8 cellular contexts compared by ENCODE assay signal in genomic region chrX:78199851-78200250, GRCh38.
DNase-seq lines count a peak whose midpoint lies in the region; ATAC-seq, FAIRE-seq and TF ChIP-seq lines count a peak whose summit lies in the region.

No MANE protein-coding gene starts in this region.

- H4K91ac ChIP-seq in IMR-90 (ENCODE audit: insufficient read depth, low read depth, low read length), result no peak overlapping the region

- no peak overlapping the region for H2BK15ac ChIP-seq in IMR-90 (ENCODE audit: low read depth, low read length)

- no peak overlapping the region for H3K9ac ChIP-seq in IMR-90 (ENCODE audit: low read depth, low read length)

- no peak overlapping the region for H3K18ac ChIP-seq in IMR-90 (ENCODE audit: low read depth, low read length)

- ATAC-seq in IMR-90 (ENCODE audit: low read depth), result peak; percentile 61; the same call in 1 of the 2 replicates
- peak; percentile 44 to 82 for ATAC-seq in stimulated activated naive B cell treated with anti-CD40 and anti-IgM and Interleukin-4, amounts not matched to agents 10 μg/mL and 1 μg/mL and 100 μg/mL, for 72 hours (replicated peaks)

- H2BK5ac ChIP-seq in IMR-90 (ENCODE audit: low read depth, low read length, poor library complexity, severe bottlenecking), result no peak overlapping the region

- POLR2A ChIA-PET in IMR-90 (lab: Charles Lee; ENCODE audit: unreplicated experiment), result no interaction called here

- no peak overlapping the region for H4K8ac ChIP-seq in IMR-90 (ENCODE audit: low read depth in 2 of 2, low read length in 2 of 2)

- no peak for TF ChIP-seq POLR2A in GM12891 (IDR thresholded peaks at IDR 0.05; ENCODE audit: low read depth, low read length)
- TF ChIP-seq POLR2A in IMR-90 (IDR thresholded peaks at IDR 0.05; ENCODE audit: low read depth, low read length), result no peak

- H3K79me1 ChIP-seq in IMR-90 (ENCODE audit: low read depth in 1 of 2, low read length in 2 of 2), result no peaks in the 10 kb centered on the region

- H3K14ac ChIP-seq in IMR-90 (replicated peaks; ENCODE audit: low read depth, low read length), result no peak overlapping the region

- H3K27ac Mint-ChIP-seq in stimulated activated naive B cell treated with anti-CD40 and anti-IgM and Interleukin-4, amounts not matched to agents 10 μg/mL and 1 μg/mL and 100 μg/mL, for 72 hours, result no peak overlapping the region

- no peak overlapping the region for H2AFZ ChIP-seq in IMR-90 (replicated peaks; ENCODE audit: low read length, poor library complexity)

- no peak overlapping the region for H2BK120ac ChIP-seq in IMR-90 (ENCODE audit: low read depth, low read length)

- H4K20me1 ChIP-seq in IMR-90 (ENCODE audit: insufficient read depth, low read length), result no peaks in the 10 kb centered on the region

- CTCF ChIA-PET in IMR-90 (lab: Yijun Ruan, JAX), result interaction anchor here (0.6 kb wide), 1 partner anchor 82 kb away, joined by 4 read pairs; no protein-coding TSS in a partner anchor

- H3K23ac ChIP-seq in IMR-90 (ENCODE audit: low read depth, low read length), result no peak overlapping the region

- H3K27ac ChIP-seq in IMR-90 (ENCODE audit: insufficient read depth, low read length) (no peak overlapping the region), caudate nucleus (ENCODE audit: low read depth, low read length) (no peak overlapping the region)

- TF ChIP-seq CTCF in IMR-90 (conservative IDR thresholded peaks at IDR 0.05; ENCODE audit: low read depth, low read length), result peak; percentile 19; the same call in 1 of the 2 replicates

- DNase-seq in AML-193 (lab: John Stamatoyannopoulos, UW) (peak; percentile 25 to 40), GM12891 (ENCODE audit: insufficient read length, low spot score) (no peak), IMR-90 (peak; percentile 8), dermis blood vessel endothelial cell (peak; percentile 42), cortex of kidney (lab: John Stamatoyannopoulos, UW) (no peak), NCI-H187 treated with DMSO at 0.1 percent for 48 hours (lab: John Stamatoyannopoulos, UW) (no peak), caudate nucleus (lab: John Stamatoyannopoulos, UW) (no peak)
- no peak for DNase-seq in stimulated activated naive B cell treated with anti-CD40 and anti-IgM and Interleukin-4, amounts not matched to agents 10 μg/mL and 1 μg/mL and 100 μg/mL, for 72 hours

- dilution Hi-C loops in IMR-90 (cut with HindIII; ENCODE audit: low sequenced_read_pairs, unreplicated experiment), result no loop called here

- no peaks in the 10 kb centered on the region for H3K9me1 ChIP-seq in IMR-90 (ENCODE audit: insufficient read depth, low read length)

- no peak overlapping the region for H3K4me3 ChIP-seq in IMR-90 (ENCODE audit: insufficient read depth, low read depth, low read length)

- no peak overlapping the region for H3K4me2 ChIP-seq in IMR-90 (ENCODE audit: low read depth, low read length)

- H3K36me3 Mint-ChIP-seq in stimulated activated naive B cell treated with anti-CD40 and anti-IgM and Interleukin-4, amounts not matched to agents 10 μg/mL and 1 μg/mL and 100 μg/mL, for 72 hours, result no peaks in the 10 kb centered on the region

- no peaks in the 10 kb centered on the region for H3K9me3 Mint-ChIP-seq in stimulated activated naive B cell treated with anti-CD40 and anti-IgM and Interleukin-4, amounts not matched to agents 10 μg/mL and 1 μg/mL and 100 μg/mL, for 72 hours

- H3K56ac ChIP-seq in IMR-90 (ENCODE audit: extremely low read depth, insufficient read depth, low read length), result no peak overlapping the region

- no peaks in the 10 kb centered on the region for H3K9me3 ChIP-seq in IMR-90 (ENCODE audit: control insufficient read depth, insufficient read depth, low read length)

- no peak overlapping the region for H3K4me3 Mint-ChIP-seq in stimulated activated naive B cell treated with anti-CD40 and anti-IgM and Interleukin-4, amounts not matched to agents 10 μg/mL and 1 μg/mL and 100 μg/mL, for 72 hours

- H2AK5ac ChIP-seq in IMR-90 (ENCODE audit: low read depth, low read length), result no peak overlapping the region

- H3K27me3 Mint-ChIP-seq in stimulated activated naive B cell treated with anti-CD40 and anti-IgM and Interleukin-4, amounts not matched to agents 10 μg/mL and 1 μg/mL and 100 μg/mL, for 72 hours, result no peaks in the 10 kb centered on the region

- H3K4me1 ChIP-seq in IMR-90 (ENCODE audit: control insufficient read depth, insufficient read depth, low read length), result no peaks in the 10 kb centered on the region

- peak; percentile 82 for FAIRE-seq in GM12891 (lab: Jason Lieb, UNC)

- H4K5ac ChIP-seq in IMR-90 (ENCODE audit: low read depth, low read length), result no peak overlapping the region

- no peak overlapping the region for H2AK9ac ChIP-seq in IMR-90 (replicated peaks; ENCODE audit: low read depth, low read length, poor library complexity)

- no TSS peak for BruUV-seq in IMR-90 (replicated peaks; lab: Mats Ljungman, UMichigan)

- no peaks in the 10 kb centered on the region for H3K4me1 Mint-ChIP-seq in stimulated activated naive B cell treated with anti-CD40 and anti-IgM and Interleukin-4, amounts not matched to agents 10 μg/mL and 1 μg/mL and 100 μg/mL, for 72 hours

- no peaks in the 10 kb centered on the region for H3K27me3 ChIP-seq in IMR-90 (ENCODE audit: control insufficient read depth, insufficient read depth, low read length)

- H2BK20ac ChIP-seq in IMR-90 (ENCODE audit: low read depth, low read length), result no peak overlapping the region

- intact Hi-C loops in IMR-90 (cut with micrococcal nuclease), result no loop called here

- in situ Hi-C loops in IMR-90 (cut with MboI; ENCODE audit: low sequenced_read_pairs), result no loop called here

- TF ChIP-seq RAD21 in IMR-90 (IDR thresholded peaks at IDR 0.05; ENCODE audit: low read length), result no peak

- H3K4ac ChIP-seq in IMR-90 (ENCODE audit: low read depth, low read length), result no peak overlapping the region

- H3K36me3 ChIP-seq in IMR-90 (ENCODE audit: control insufficient read depth, insufficient read depth, low read length), result no peaks in the 10 kb centered on the region

TF ChIP-seq in GM12891, 5 proteins besides CTCF, POLR2A, EP300 and RAD21:
- TF ChIP-seq SPI1 (IDR thresholded peaks at IDR 0.05; ENCODE audit: low read depth, low read length), result no peak
- no peak for TF ChIP-seq POLR2AphosphoS5 (IDR thresholded peaks at IDR 0.05; ENCODE audit: low read depth, low read length)
- TF ChIP-seq POU2F2 (IDR thresholded peaks at IDR 0.05; ENCODE audit: low read depth, low read length), result no peak
- TF ChIP-seq PAX5 (IDR thresholded peaks at IDR 0.05; ENCODE audit: insufficient read depth, low read length, severe bottlenecking), result no peak
- no peak for TF ChIP-seq TAF1 (IDR thresholded peaks at IDR 0.05; ENCODE audit: low read depth, low read length)

TF ChIP-seq in IMR-90, 13 proteins besides CTCF, POLR2A, EP300 and RAD21:
- TF ChIP-seq ELK1 (IDR thresholded peaks at IDR 0.05; ENCODE audit: borderline replicate concordance, low read depth, low read length) (no peak), MXI1 (IDR thresholded peaks at IDR 0.05; ENCODE audit: borderline replicate concordance, low read depth, low read length) (no peak)
TF ChIP-seq in IMR-90: peak in this region for 0.

Comparison
In these comparisons a context has a peak if more than half of its experiments do, and no peak if none do; other contexts are left out.
1. DNase-seq: peak in AML-193 (2 of 2), IMR-90 (single experiment) and dermis blood vessel endothelial cell (single experiment); none in GM12891 (single experiment), stimulated activated naive B cell treated with anti-CD40 and anti-IgM and Interleukin-4, amounts not matched to agents 10 μg/mL and 1 μg/mL and 100 μg/mL, for 72 hours (single experiment), cortex of kidney (single experiment), NCI-H187 treated with DMSO at 0.1 percent for 48 hours (single experiment) and caudate nucleus (0 of 61).